In genomic region chr4:110287130-110287529, GRCh38 we compare ENCODE assay signal across 8 cellular contexts.
DNase-seq lines count a peak whose midpoint lies in the region; ATAC-seq, FAIRE-seq and TF ChIP-seq lines count a peak whose summit lies in the region.

No MANE protein-coding gene starts in this region.

- FAIRE-seq in frontal cortex (lab: Jason Lieb, UNC): no peak

- no peaks in the 10 kb centered on the region for H3K79me2 ChIP-seq in KMS-11 (ENCODE audit: insufficient read depth, low read depth)

- H3K27ac ChIP-seq in KMS-11: peak overlapping the region; percentile 64
- peak overlapping the region in 3 of 4 donors; percentile 65 to 73 (median 69) for H3K27ac ChIP-seq in esophagus squamous epithelium
- H3K27ac ChIP-seq in ovary: no peak overlapping the region
- no peak overlapping the region for H3K27ac ChIP-seq in effector memory CD4-positive, alpha-beta T cell (ENCODE audit: insufficient read depth, low read length, poor library complexity, severe bottlenecking)

- H3K27me3 ChIP-seq in KMS-11 (ENCODE audit: insufficient read depth, low read depth): no peaks in the 10 kb centered on the region
- peaks cover 0 to under 1% (median 0%) of the 10 kb centered on the region in 4 donors for H3K27me3 ChIP-seq in esophagus squamous epithelium
- H3K27me3 ChIP-seq in ovary: no peaks in the 10 kb centered on the region
- no peaks in the 10 kb centered on the region for H3K27me3 ChIP-seq in effector memory CD4-positive, alpha-beta T cell (replicated peaks; ENCODE audit: control insufficient read depth, insufficient read depth, low read length, poor library complexity, severe bottlenecking)

- H3K9me3 ChIP-seq in esophagus squamous epithelium: no peaks in the 10 kb centered on the region
- no peaks in the 10 kb centered on the region for H3K9me3 ChIP-seq in ovary
- no peaks in the 10 kb centered on the region for H3K9me3 ChIP-seq in effector memory CD4-positive, alpha-beta T cell (ENCODE audit: control insufficient read depth, low read length)

- H3K4me3 ChIP-seq in KMS-11 (IDR thresholded peaks at IDR 0.05; ENCODE audit: insufficient read depth, low read depth, low read length): no peak overlapping the region
- no peak overlapping the region for H3K4me3 ChIP-seq in esophagus squamous epithelium
- H3K4me3 ChIP-seq in ovary: no peak overlapping the region
- no peak overlapping the region for H3K4me3 ChIP-seq in effector memory CD4-positive, alpha-beta T cell (ENCODE audit: insufficient read depth, low read depth, low read length, poor library complexity, severe bottlenecking)

- H3K4me1 ChIP-seq in KMS-11 (ENCODE audit: low read depth, poor library complexity, severe bottlenecking): peaks cover 54% of the 10 kb centered on the region
- H3K4me1 ChIP-seq in esophagus squamous epithelium: peaks cover 0 to 11% (median 0%) of the 10 kb centered on the region in 3 donors
- H3K4me1 ChIP-seq in ovary (ENCODE audit: insufficient read depth): no peaks in the 10 kb centered on the region
- no peaks in the 10 kb centered on the region for H3K4me1 ChIP-seq in effector memory CD4-positive, alpha-beta T cell (ENCODE audit: control insufficient read depth, insufficient read depth, low read length, poor library complexity, severe bottlenecking)

- peak overlapping the region; percentile 70 for H3K4me2 ChIP-seq in KMS-11

- TF ChIP-seq EP300 in ovary (IDR thresholded peaks at IDR 0.05): no peak

- DNase-seq in esophagus squamous epithelium (lab: John Stamatoyannopoulos, UW) (no peak), frontal cortex (ENCODE audit: low spot score in 2 of 2) (no peak), ovary (no peak), Right ventricle myocardium superior (no peak)
- DNase-seq in effector memory CD4-positive, alpha-beta T cell: no peak

- no peak overlapping the region; the same call in 1 of the 2 replicates for H3K9ac ChIP-seq in KMS-11

- 0 to 17% methylated on average over 2 of the region's 2 CpGs for WGBS in esophagus squamous epithelium, 2 donors
- 7 to 15% (median 8%) methylated on average over 2 of the region's 2 CpGs for WGBS in ovary, 3 donors

- TF ChIP-seq POLR2A in esophagus squamous epithelium (IDR thresholded peaks at IDR 0.05) (no peak), ovary (IDR thresholded peaks at IDR 0.05) (no peak)

- TF ChIP-seq CTCF in KMS-11 (conservative IDR thresholded peaks at IDR 0.05; ENCODE audit: low read depth, low read length) (no peak), esophagus squamous epithelium (IDR thresholded peaks at IDR 0.05) (no peak), ovary (IDR thresholded peaks at IDR 0.05) (no peak)

- intact Hi-C loops in esophagus squamous epithelium (cut with DNase I): no loop called here
- intact Hi-C loops in ovary (cut with DNase I): no loop called here
- intact Hi-C loops in Right ventricle myocardium superior (cut with DNase I): no loop called here

- H2AFZ ChIP-seq in KMS-11 (ENCODE audit: low read depth): peak overlapping the region; percentile 4; the same call in 1 of the 2 replicates

- no peaks in the 10 kb centered on the region for H4K20me1 ChIP-seq in KMS-11 (ENCODE audit: insufficient read depth)

- ATAC-seq in GM18517 (IDR thresholded peaks at IDR 0.05; ENCODE audit: unreplicated experiment): peak; percentile 100
- ATAC-seq in GM21786 (IDR thresholded peaks at IDR 0.05; ENCODE audit: unreplicated experiment): peak; percentile 99
- ATAC-seq in Right ventricle myocardium superior (ENCODE audit: poor library complexity): no peak

- H3K36me3 ChIP-seq in KMS-11 (ENCODE audit: insufficient read depth) (no peaks in the 10 kb centered on the region), esophagus squamous epithelium (no peaks in the 10 kb centered on the region), ovary (no peaks in the 10 kb centered on the region)
- no peaks in the 10 kb centered on the region for H3K36me3 ChIP-seq in effector memory CD4-positive, alpha-beta T cell (ENCODE audit: control insufficient read depth, insufficient read depth, low read length)

Comparison
In these comparisons a context has a peak if more than half of its experiments do, and no peak if none do; other contexts are left out.
1. H3K27ac ChIP-seq: peak in KMS-11 (single experiment) and esophagus squamous epithelium (3 of 4); none in ovary (0 of 2) and effector memory CD4-positive, alpha-beta T cell (single experiment).